In genomic region chr11:59079089-59079488, GRCh38 we compare ENCODE assay signal across 17 cellular contexts. TPM values are rescaled to one million over a fixed set of nuclear protein-coding genes. Genes with fewer than 3 reads are reported as not detected.
DNase-seq lines count a peak whose midpoint lies in the region; ATAC-seq and TF ChIP-seq lines count a peak whose summit lies in the region.
"Had no signal": no experiment of that assay in that cellular context is flagged by ENCODE, and none has a peak within 500 bp of the region (broad histone marks: within the 10 kb centered on the region; RNA-seq: fewer than 3 reads in every experiment).

No MANE protein-coding gene starts in this region.

- ATAC-seq in stimulated activated naive B cell treated with anti-CD40 and anti-IgM and Interleukin-4, amounts not matched to agents 10 μg/mL and 1 μg/mL and 100 μg/mL, for 72 hours (replicated peaks) = no peak
- ATAC-seq: HepG2, K562 had no signal

- TF ChIP-seq EP300 in esophagus muscularis mucosa (IDR thresholded peaks at IDR 0.05) = no peak

- no peak overlapping the region for H3K56ac ChIP-seq in mesendoderm (ENCODE audit: low read length)

- H3K79me2 ChIP-seq in DOHH2 (ENCODE audit: control insufficient read depth, low read length) (no peaks in the 10 kb centered on the region), OCI-LY1 (ENCODE audit: insufficient read depth, low read length) (no peaks in the 10 kb centered on the region), mesendoderm (ENCODE audit: control insufficient read depth, insufficient read depth, low read length) (no peaks in the 10 kb centered on the region)

- no peak overlapping the region for H2AK5ac ChIP-seq in mesendoderm (ENCODE audit: low read length)

- H3K27ac ChIP-seq in DOHH2 (ENCODE audit: low read depth, low read length) (peak overlapping the region; percentile 87), OCI-LY1 (ENCODE audit: low read depth, low read length, poor library complexity, severe bottlenecking) (peak overlapping the region; percentile 66), esophagus muscularis mucosa (replicated peaks in 1 of 4) (no peak overlapping the region), mesendoderm (ENCODE audit: low read depth, low read length) (no peak overlapping the region)

- no peaks in the 10 kb centered on the region for H3K79me1 ChIP-seq in mesendoderm (ENCODE audit: low read length)

- H3K4me2 ChIP-seq in DOHH2 (ENCODE audit: low read length) (peak overlapping the region; percentile 70), OCI-LY1 (ENCODE audit: low read length) (peak overlapping the region; percentile 43; the same call in 1 of the 2 replicates), mesendoderm (ENCODE audit: low read length) (no peak overlapping the region)

- H3K27me3 ChIP-seq in DOHH2 (ENCODE audit: control insufficient read depth, low read length) (no peaks in the 10 kb centered on the region), OCI-LY1 (ENCODE audit: insufficient read depth, low read length) (no peaks in the 10 kb centered on the region), esophagus muscularis mucosa (peaks cover 0 to 18% (median 0%) of the 10 kb centered on the region in 4 donors), mesendoderm (ENCODE audit: insufficient read depth, low read length, poor library complexity) (no peaks in the 10 kb centered on the region)
- H3K27me3 ChIP-seq: BE2C had no signal

- H3K4ac ChIP-seq in mesendoderm (ENCODE audit: low read depth, low read length) = no peak overlapping the region

- no peak overlapping the region for H4K8ac ChIP-seq in mesendoderm (ENCODE audit: low read depth, low read length)

- intact Hi-C loops in esophagus muscularis mucosa (cut with DNase I) = no loop called here

- H2AFZ ChIP-seq in OCI-LY1 (ENCODE audit: low read length) = no peak overlapping the region

- no peak overlapping the region for H3K23ac ChIP-seq in mesendoderm (ENCODE audit: low read length)

- H3K4me1 ChIP-seq in DOHH2 (ENCODE audit: control insufficient read depth, low read length) (peaks cover 81% of the 10 kb centered on the region), OCI-LY1 (ENCODE audit: insufficient read depth, low read length, severe bottlenecking) (peaks cover 30% of the 10 kb centered on the region), esophagus muscularis mucosa (no peaks in the 10 kb centered on the region), mesendoderm (ENCODE audit: control insufficient read depth, low read depth, low read length) (no peaks in the 10 kb centered on the region)
- H3K4me1 ChIP-seq: BE2C, Caco-2 had no signal

- H3K36me3 ChIP-seq in DOHH2 (ENCODE audit: control insufficient read depth, low read length) (peaks cover 20% of the 10 kb centered on the region), OCI-LY1 (ENCODE audit: insufficient read depth, low read length) (peaks cover 19% of the 10 kb centered on the region), esophagus muscularis mucosa (no peaks in the 10 kb centered on the region), mesendoderm (ENCODE audit: control insufficient read depth, insufficient read depth, low read length) (no peaks in the 10 kb centered on the region)
- H3K36me3 ChIP-seq: BE2C had no signal

- H4K20me1 ChIP-seq in DOHH2 (ENCODE audit: control insufficient read depth, insufficient read depth, low read depth, low read length) = no peaks in the 10 kb centered on the region
- no peaks in the 10 kb centered on the region for H4K20me1 ChIP-seq in OCI-LY1 (ENCODE audit: insufficient read depth, low read length)

- H3K9me2 ChIP-seq in DOHH2 (replicated peaks; ENCODE audit: control insufficient read depth, low read length) (no peaks in the 10 kb centered on the region), OCI-LY1 (ENCODE audit: low read depth, low read length) (no peaks in the 10 kb centered on the region)

- no peak overlapping the region for H2BK120ac ChIP-seq in mesendoderm (ENCODE audit: low read depth, low read length)

- WGBS in esophagus muscularis mucosa = 89% methylated on average over 1 of the region's 1 CpG
- WGBS in mesendoderm (ENCODE audit: extremely low coverage, insufficient coverage, low lambda C conversion rate) = no CpG with 5 or more reads among the region's 1 CpG

- H3F3A ChIP-seq in DOHH2 (ENCODE audit: control insufficient read depth, insufficient read depth) = peaks cover 26% of the 10 kb centered on the region
- H3F3A ChIP-seq in OCI-LY1 (ENCODE audit: insufficient read depth, low read length) = 0 out of 2 replicates have a peak, but pooled peaks cover 8% of the 10 kb centered on the region

- peaks cover 44 to 74% of the 10 kb centered on the region in 2 donors for H3K4me1 Mint-ChIP-seq in stimulated activated naive B cell treated with anti-CD40 and anti-IgM and Interleukin-4, amounts not matched to agents 10 μg/mL and 1 μg/mL and 100 μg/mL, for 72 hours
- H3K4me1 Mint-ChIP-seq: CD8-positive, alpha-beta memory T cell had no signal

- H3K4me3 ChIP-seq in DOHH2 (ENCODE audit: low read length) (peak overlapping the region; percentile 56), OCI-LY1 (ENCODE audit: low read depth, low read length, poor library complexity, severe bottlenecking) (no peak overlapping the region), esophagus muscularis mucosa (no peak overlapping the region), mesendoderm (ENCODE audit: low read length) (no peak overlapping the region)
- H3K4me3 ChIP-seq: K562 had no signal

- H3K4me3 Mint-ChIP-seq in stimulated activated naive B cell treated with anti-CD40 and anti-IgM and Interleukin-4, amounts not matched to agents 10 μg/mL and 1 μg/mL and 100 μg/mL, for 72 hours = peak overlapping the region in 1 of 2 donors; percentile 54
- H3K4me3 Mint-ChIP-seq: CD14-positive monocyte; CD8-positive, alpha-beta memory T cell; H9 had no signal

- H3K27me3 Mint-ChIP-seq in stimulated activated naive B cell treated with anti-CD40 and anti-IgM and Interleukin-4, amounts not matched to agents 10 μg/mL and 1 μg/mL and 100 μg/mL, for 72 hours = no peaks in the 10 kb centered on the region

- H3K9me3 ChIP-seq in DOHH2 (ENCODE audit: control insufficient read depth, insufficient read depth, low read length) = peaks cover 18% of the 10 kb centered on the region; the same call in 1 of the 2 replicates
- H3K9me3 ChIP-seq in OCI-LY1 (ENCODE audit: low read length) = peaks cover 17% of the 10 kb centered on the region
- peaks cover 0 to 5% (median 0%) of the 10 kb centered on the region in 4 donors for H3K9me3 ChIP-seq in esophagus muscularis mucosa
- H3K9me3 ChIP-seq: BE2C, Caco-2 had no signal

- no peak overlapping the region for H2BK15ac ChIP-seq in mesendoderm (replicated peaks; ENCODE audit: low read depth)

- no peak for TF ChIP-seq CTCF in DOHH2 (IDR thresholded peaks at IDR 0.05; ENCODE audit: low read depth, low read length, poor library complexity, severe bottlenecking)
- no peak for TF ChIP-seq CTCF in OCI-LY1 (IDR thresholded peaks at IDR 0.05; ENCODE audit: low read length)
- TF ChIP-seq CTCF in esophagus muscularis mucosa (IDR thresholded peaks at IDR 0.05) = no peak

- peaks cover 9 to 12% of the 10 kb centered on the region in 2 donors for H3K36me3 Mint-ChIP-seq in stimulated activated naive B cell treated with anti-CD40 and anti-IgM and Interleukin-4, amounts not matched to agents 10 μg/mL and 1 μg/mL and 100 μg/mL, for 72 hours
- H3K36me3 Mint-ChIP-seq: CD14-positive monocyte; CD8-positive, alpha-beta memory T cell had no signal

- peaks cover 2 to 5% of the 10 kb centered on the region in 2 donors for H3K9me3 Mint-ChIP-seq in stimulated activated naive B cell treated with anti-CD40 and anti-IgM and Interleukin-4, amounts not matched to agents 10 μg/mL and 1 μg/mL and 100 μg/mL, for 72 hours

- no peak overlapping the region for H3K18ac ChIP-seq in mesendoderm (ENCODE audit: low read length)

- no peak for TF ChIP-seq POLR2A in esophagus muscularis mucosa (IDR thresholded peaks at IDR 0.05; ENCODE audit: low read depth)

- H3K9ac ChIP-seq in OCI-LY1 (ENCODE audit: low read length) = no peak overlapping the region
- no peak overlapping the region for H3K9ac ChIP-seq in mesendoderm (ENCODE audit: low read length)

- H3K27ac Mint-ChIP-seq in stimulated activated naive B cell treated with anti-CD40 and anti-IgM and Interleukin-4, amounts not matched to agents 10 μg/mL and 1 μg/mL and 100 μg/mL, for 72 hours = peak overlapping the region; percentile 34
- H3K27ac Mint-ChIP-seq: CD14-positive monocyte; CD8-positive, alpha-beta memory T cell; H9 had no signal

- DNase-seq in esophagus muscularis mucosa (ENCODE audit: extremely low spot score) (peak; percentile 47), middle frontal gyrus (ENCODE audit: extremely low spot score, low spot score) (no peak), mesendoderm (no peak), DMS 273 (lab: John Stamatoyannopoulos, UW; ENCODE audit: unreplicated experiment) (no peak)
- DNase-seq in stimulated activated naive B cell treated with anti-CD40 and anti-IgM and Interleukin-4, amounts not matched to agents 10 μg/mL and 1 μg/mL and 100 μg/mL, for 72 hours = no peak
- DNase-seq: BE2C; Caco-2; CD8-positive, alpha-beta memory T cell; DMS53; GOT3; H9 had no signal

- no peak overlapping the region for H4K5ac ChIP-seq in mesendoderm (ENCODE audit: low read length)

- H2BK5ac ChIP-seq in mesendoderm (ENCODE audit: low read length) = no peak overlapping the region

RNA-seq across cellular contexts. Expression of gene GLYATL1B, which starts 7.0 kb away (rescaled TPM):
- not detected for total RNA-seq in esophagus muscularis mucosa
- not detected for polyA plus RNA-seq in mesendoderm (2013, experiment 1 of 2)
- polyA plus RNA-seq in mesendoderm (2013, experiment 2 of 2) = not detected
- total RNA-seq: Caco-2; CD8-positive, alpha-beta memory T cell; G401; H9; HepG2; K562 had no signal
- polyA plus RNA-seq: CD14-positive monocyte; CD8-positive, alpha-beta memory T cell; HepG2; K562 had no signal

RNA-seq across cellular contexts. Expression of gene FAM111B, which starts 27.9 kb away (rescaled TPM):
- total RNA-seq in esophagus muscularis mucosa = under 1 TPM in 2 of 4 donors, not detected in 2; 0.13 to 0.46 TPM
- 25.7 TPM for polyA plus RNA-seq in mesendoderm (2013, experiment 1 of 2)
- 26.4 TPM for polyA plus RNA-seq in mesendoderm (2013, experiment 2 of 2)
- total RNA-seq: G401 had no signal

Comparison
In these comparisons a context has a peak if more than half of its experiments do, and no peak if none do; other contexts are left out.
1. H3K27ac ChIP-seq: peak in DOHH2 (single experiment) and OCI-LY1 (single experiment); none in esophagus muscularis mucosa (0 of 4) and mesendoderm (single experiment).